10 cellular contexts compared by ENCODE assay signal in genomic region chr10:46095943-46096342, GRCh38. TPM values are rescaled to one million over a fixed set of nuclear protein-coding genes. Genes with fewer than 3 reads are reported as not detected.
DNase-seq lines count a peak whose midpoint lies in the region; TF ChIP-seq lines count a peak whose summit lies in the region.
"Not testable (repeated sequence)": the region's sequence is repeated elsewhere in the genome, so short reads cannot be mapped to it uniquely, and the experiment has no call there.
"Had no signal": no experiment of that assay in that cellular context is flagged by ENCODE, and none has a peak within 500 bp of the region (broad histone marks: within the 10 kb centered on the region; RNA-seq: fewer than 3 reads in every experiment).

No MANE protein-coding gene starts in this region.

- not testable (repeated sequence) for H3K36me3 Mint-ChIP-seq in activated naive CD4-positive, alpha-beta T cell treated with anti-CD3 and anti-CD28 coated beads, Interleukin-2, amount 50 U/mL, for 24 hours; endodermal cell (ENCODE audit: low read depth); osteocyte (ENCODE audit: unreplicated experiment)

- DNase-seq in H7 (peak; percentile 15), NB4 (ENCODE audit: low read depth) (peak; percentile 34), endodermal cell (peak; percentile 59), osteocyte (ENCODE audit: extremely low spot score, unreplicated experiment) (peak; percentile 66)
- peak; percentile 23 for DNase-seq in activated CD4-positive, alpha-beta T cell treated with anti-CD3 and anti-CD28 coated beads for 48 hours

- H3K36me3 ChIP-seq in BLaER1 treated with 17β-estradiol and CSF1 and Interleukin-3, amounts not matched to agents 10 nM and 100 nM; H7 (replicated peaks; ENCODE audit: control insufficient read depth, insufficient read depth, low read length); endodermal cell (ENCODE audit: control insufficient read depth, insufficient read depth, low read length): not testable (repeated sequence)

- H3K4me3 ChIP-seq in BLaER1 treated with 17β-estradiol and CSF1 and Interleukin-3, amounts not matched to agents 10 nM and 100 nM; H7 (ENCODE audit: insufficient read depth, low read depth, low read length); NB4 (ENCODE audit: low read depth, low read length); endodermal cell (ENCODE audit: low read length): not testable (repeated sequence)

- H4K20me1 ChIP-seq in BLaER1 treated with 17β-estradiol and CSF1 and Interleukin-3, amounts not matched to agents 10 nM and 100 nM = not testable (repeated sequence)

- H3K4me3 Mint-ChIP-seq in activated naive CD4-positive, alpha-beta T cell treated with anti-CD3 and anti-CD28 coated beads, Interleukin-2, amount 50 U/mL, for 24 hours = peak overlapping the region; percentile 27
- H3K4me3 Mint-ChIP-seq in endodermal cell; osteocyte (ENCODE audit: unreplicated experiment): not testable (repeated sequence)

- H3K27ac ChIP-seq in BLaER1 treated with 17β-estradiol and CSF1 and Interleukin-3, amounts not matched to agents 10 nM and 100 nM = peak overlapping the region in 1 of 11 experiments; percentile 68; a peak in 1 of 22 replicates
- H3K27ac ChIP-seq in endodermal cell (ENCODE audit: low read depth, low read length) = not testable (repeated sequence)

- not testable (repeated sequence) for H3K9ac ChIP-seq in BLaER1 treated with 17β-estradiol and CSF1 and Interleukin-3, amounts not matched to agents 10 nM and 100 nM; endodermal cell (ENCODE audit: extremely low read depth, low read length, poor library complexity, severe bottlenecking)

- not testable (repeated sequence) for H3K27me3 ChIP-seq in BLaER1 treated with 17β-estradiol and CSF1 and Interleukin-3, amounts not matched to agents 10 nM and 100 nM; H7 (ENCODE audit: control insufficient read depth, insufficient read depth, low read length); endodermal cell (ENCODE audit: control insufficient read depth, insufficient read depth, low read length, poor library complexity, severe bottlenecking)

- not testable (repeated sequence) for H3K27me3 Mint-ChIP-seq in activated naive CD4-positive, alpha-beta T cell treated with anti-CD3 and anti-CD28 coated beads, Interleukin-2, amount 50 U/mL, for 24 hours; endodermal cell (ENCODE audit: insufficient read depth); osteocyte (ENCODE audit: unreplicated experiment)

- H3K27ac Mint-ChIP-seq in activated naive CD4-positive, alpha-beta T cell treated with anti-CD3 and anti-CD28 coated beads, Interleukin-2, amount 50 U/mL, for 24 hours; osteocyte (ENCODE audit: unreplicated experiment): not testable (repeated sequence)
- H3K27ac Mint-ChIP-seq in endodermal cell = peak overlapping the region; percentile 92

- H3K4me2 ChIP-seq in BLaER1 treated with 17β-estradiol and CSF1 and Interleukin-3, amounts not matched to agents 10 nM and 100 nM = peak overlapping the region in 9 of 11 experiments; percentile 49 to 91 (median 81); a peak in 13 of 22 replicates

- H3K9me3 Mint-ChIP-seq in activated naive CD4-positive, alpha-beta T cell treated with anti-CD3 and anti-CD28 coated beads, Interleukin-2, amount 50 U/mL, for 24 hours; endodermal cell; osteocyte (ENCODE audit: unreplicated experiment): not testable (repeated sequence)

- peaks cover 35 to 76% (median 65%) of the 10 kb centered on the region in 10 experiments for H3K4me1 ChIP-seq in BLaER1 treated with 17β-estradiol and CSF1 and Interleukin-3, amounts not matched to agents 10 nM and 100 nM
- H3K4me1 ChIP-seq in endodermal cell (ENCODE audit: control insufficient read depth, insufficient read depth, low read length) = peaks cover 24% of the 10 kb centered on the region

- H3K4me1 Mint-ChIP-seq in activated naive CD4-positive, alpha-beta T cell treated with anti-CD3 and anti-CD28 coated beads, Interleukin-2, amount 50 U/mL, for 24 hours = peaks cover 32% of the 10 kb centered on the region
- not testable (repeated sequence) for H3K4me1 Mint-ChIP-seq in endodermal cell; osteocyte (ENCODE audit: unreplicated experiment)

- not testable (repeated sequence) for H3K9me3 ChIP-seq in BLaER1 treated with 17β-estradiol and CSF1 and Interleukin-3, amounts not matched to agents 10 nM and 100 nM (replicated peaks in 1 of 11); endodermal cell (ENCODE audit: control insufficient read depth, low read length)

- 86 to 98% methylated on average over 3 to 5 of the region's 5 CpGs for WGBS in endodermal cell (ENCODE audit: insufficient coverage in 1 of 2, insufficient read length in 1 of 2), 2 experiments

- TF ChIP-seq POLR2A in NB4 (IDR thresholded peaks at IDR 0.05; ENCODE audit: extremely low read depth, insufficient read length) = not testable (repeated sequence)

- TF ChIP-seq CTCF in NB4 (IDR thresholded peaks at IDR 0.05; ENCODE audit: low read depth, low read length); osteocyte (IDR thresholded peaks at IDR 0.05): not testable (repeated sequence)
- TF ChIP-seq CTCF in endodermal cell (conservative IDR thresholded peaks at IDR 0.05) = peak; percentile 57

RNA-seq across cellular contexts. Expression of gene MSMB, which starts 49.9 kb away (rescaled TPM):
- 0.89 TPM in 1 of 2 replicates, not detected in the other for total RNA-seq in H7 (2014; rRNA removed; shearing (Covaris generic))
- total RNA-seq in endodermal cell (1 to 10 TPM; 2.4 to 2.9 TPM), osteocyte (not detected in 2 replicates)
- 1.00 TPM for polyA plus RNA-seq in endodermal cell (2013, experiment 1 of 2)
- not detected for polyA plus RNA-seq in endodermal cell (2013, experiment 2 of 2)
- total RNA-seq: CD4-positive, CD25-positive, alpha-beta regulatory T cell; M059J had no signal
- polyA plus RNA-seq: AG04450; CD4-positive, CD25-positive, alpha-beta regulatory T cell had no signal

Comparison
In these comparisons a context has a peak if more than half of its experiments do, and no peak if none do; other contexts are left out.
1. DNase-seq: peak in every context shown above with its lines; median percentile 66 in osteocyte; 59 in endodermal cell; 34 in NB4; 23 in activated CD4-positive, alpha-beta T cell treated with anti-CD3 and anti-CD28 coated beads for 48 hours; 15 in H7.